16 cellular contexts compared by ENCODE assay signal in the genomic region with DNA sequence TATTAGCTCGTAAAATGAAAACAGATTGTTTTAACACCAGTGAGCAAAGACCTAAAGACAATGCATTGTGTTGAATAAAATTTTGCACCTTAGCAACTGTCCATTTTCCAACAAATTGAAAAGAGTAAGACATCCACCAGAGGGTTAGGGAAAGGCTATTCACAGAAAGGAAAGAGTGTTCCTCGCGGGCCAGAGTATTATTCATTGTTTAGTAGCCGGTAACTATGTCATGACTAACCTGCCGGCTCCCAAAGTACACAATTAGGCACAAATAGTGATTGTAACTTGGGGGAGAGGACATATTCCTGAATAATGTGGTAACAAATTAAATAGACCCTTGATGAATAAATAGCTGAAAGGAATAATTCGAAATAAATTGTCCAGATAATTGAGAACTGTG.
A peak's percentile ranks its signal among the peaks of the same experiment; 100 is the strongest.
DNase-seq lines count a peak whose midpoint lies in the region; FAIRE-seq and TF ChIP-seq lines count a peak whose summit lies in the region.
"Had no signal": no experiment of that assay in that cellular context is flagged by ENCODE, and none has a peak within 500 bp of the region (broad histone marks: within the 10 kb centered on the region; RNA-seq: fewer than 3 reads in every experiment).

No MANE protein-coding gene starts in this region.

- H3K27ac ChIP-seq in RWPE1: no peak overlapping the region
- no peak overlapping the region for H3K27ac ChIP-seq in GM23248
- H3K27ac ChIP-seq: BLaER1 treated with 17β-estradiol and CSF1 and Interleukin-3, amounts not matched to agents 10 nM and 100 nM; HL-60 had no signal

- H3K9ac ChIP-seq in GM23248: no peak overlapping the region
- H3K9ac ChIP-seq: BLaER1 treated with 17β-estradiol and CSF1 and Interleukin-3, amounts not matched to agents 10 nM and 100 nM had no signal

- H2AFZ ChIP-seq in GM23248: no peak overlapping the region

- in situ Hi-C loops in GM23248 (cut with MboI) (no loop called here), GM13976 (cut with MboI; ENCODE audit: low sequenced_read_pairs, unreplicated experiment) (no loop called here)

- no peaks in the 10 kb centered on the region for H3K79me2 ChIP-seq in GM23248 (ENCODE audit: insufficient read depth)

- no peak overlapping the region for H3K4me2 ChIP-seq in GM23248 (ENCODE audit: unreplicated experiment)
- H3K4me2 ChIP-seq: BLaER1 treated with 17β-estradiol and CSF1 and Interleukin-3, amounts not matched to agents 10 nM and 100 nM had no signal

- H3F3A ChIP-seq in GM23248 (ENCODE audit: insufficient read depth): no peaks in the 10 kb centered on the region

- H3K36me3 ChIP-seq in GM23248 (ENCODE audit: low read depth): no peaks in the 10 kb centered on the region
- H3K36me3 ChIP-seq: BLaER1 treated with 17β-estradiol and CSF1 and Interleukin-3, amounts not matched to agents 10 nM and 100 nM had no signal

- H4K20me1 ChIP-seq in GM23248 (ENCODE audit: insufficient read depth): no peaks in the 10 kb centered on the region
- H4K20me1 ChIP-seq: BLaER1 treated with 17β-estradiol and CSF1 and Interleukin-3, amounts not matched to agents 10 nM and 100 nM had no signal

- no peaks in the 10 kb centered on the region for H3K27me3 ChIP-seq in GM23248 (replicated peaks; ENCODE audit: insufficient read depth)
- H3K27me3 ChIP-seq: BLaER1 treated with 17β-estradiol and CSF1 and Interleukin-3, amounts not matched to agents 10 nM and 100 nM had no signal

- DNase-seq in Daoy (ENCODE audit: low read depth): peak; percentile 6
- DNase-seq in LNCaP clone FGC (ENCODE audit: low read depth): peak; percentile 79
- peak; percentile 20 for DNase-seq in RWPE1 (ENCODE audit: low spot score)
- DNase-seq in GM23248: no peak
- no peak for DNase-seq in midbrain (lab: John Stamatoyannopoulos, UW)
- no peak for DNase-seq in GM13976 (ENCODE audit: low spot score)
- no peak for DNase-seq in cerebellum (ENCODE audit: low spot score)
- DNase-seq: 8988T; CD4-positive, CD25-positive, alpha-beta regulatory T cell; H7 had no signal

- FAIRE-seq in endometrium (lab: Jason Lieb, UNC): peak; percentile 26
- FAIRE-seq: G401.6, GM12891, GM19239 had no signal

- H3K4me3 ChIP-seq in LNCaP clone FGC (ENCODE audit: low read depth, low read length): no peak overlapping the region
- H3K4me3 ChIP-seq in GM23248: no peak overlapping the region
- H3K4me3 ChIP-seq: BLaER1 treated with 17β-estradiol and CSF1 and Interleukin-3, amounts not matched to agents 10 nM and 100 nM had no signal

- POLR2A ChIA-PET in RWPE1 (lab: Yijun Ruan, JAX; ENCODE audit: low non-redundant PET): no interaction called here

- TF ChIP-seq CTCF in LNCaP clone FGC (IDR thresholded peaks at IDR 0.05; ENCODE audit: control insufficient read depth, extremely low read depth, insufficient read depth) (no peak), RWPE1 (conservative IDR thresholded peaks at IDR 0.05; ENCODE audit: low read depth) (no peak), GM13976 (IDR thresholded peaks at IDR 0.05; ENCODE audit: borderline replicate concordance, control extremely low read depth, extremely low read depth, insufficient read depth, missing control alignments) (no peak)

- CTCF ChIA-PET in RWPE1 (lab: Yijun Ruan, JAX): interaction anchor here (1.2 kb wide), 1 partner anchor 31 kb away, joined by 6 read pairs; no protein-coding TSS in a partner anchor

- H3K9me2 ChIP-seq in GM23248 (ENCODE audit: insufficient read depth): no peaks in the 10 kb centered on the region

- no peaks in the 10 kb centered on the region for H3K9me3 ChIP-seq in GM23248 (ENCODE audit: low read depth)

- WGBS in GM23248 (ENCODE audit: low coverage in 1 of 2, low lambda C conversion rate in 2 of 2, missing lambda C conversion rate in 2 of 2), 2 experiments: 64 to 65% methylated on average over 6 of the region's 6 CpGs

- no peaks in the 10 kb centered on the region for H3K4me1 ChIP-seq in GM23248 (ENCODE audit: insufficient read depth)
- H3K4me1 ChIP-seq: BLaER1 treated with 17β-estradiol and CSF1 and Interleukin-3, amounts not matched to agents 10 nM and 100 nM had no signal

Comparison
In these comparisons a context has a peak if more than half of its experiments do, and no peak if none do; other contexts are left out.
1. DNase-seq: peak in Daoy (single experiment), LNCaP clone FGC (single experiment) and RWPE1 (single experiment); none in GM23248 (single experiment), midbrain (single experiment), GM13976 (single experiment) and cerebellum (single experiment).